8 cellular contexts compared by ENCODE assay signal in genomic region chr20:33993800-33994623, GRCh38. TPM values are rescaled to one million over a fixed set of nuclear protein-coding genes. Genes with fewer than 3 reads are reported as not detected.
DNase-seq lines count a peak whose midpoint lies in the region; ATAC-seq and TF ChIP-seq lines count a peak whose summit lies in the region.

Gene RALY, plus strand, starts transcription at chr20:33993911. Its CDS starts 78,164 bp downstream, at chr20:34072075.

- H3K9me3 ChIP-seq in AG04450 (ENCODE audit: control insufficient read depth, insufficient read depth, low read length) = no peaks in the 10 kb centered on the region; the same call in 1 of the 2 replicates

- POLR2A ChIA-PET in AG04450 (lab: Yijun Ruan, JAX) = interaction anchor here (0.5 to 2.3 kb wide), 22 partner anchors 7 to 182 kb away, joined by 3 to 21 read pairs (median 6); partner anchors contain the start of genes CHMP4B and EIF2S2

- no peaks in the 10 kb centered on the region for H3K27me3 ChIP-seq in AG04450 (ENCODE audit: control insufficient read depth, insufficient read depth, low read length)

- peak within 1 kb of the TSS; percentile 93 for H3K4me3 ChIP-seq in AG04450 (ENCODE audit: low read depth, low read length)

- no peak for TF ChIP-seq CTCF in AG04450 (IDR thresholded peaks at IDR 0.05; ENCODE audit: low read depth, low read length)

- ATAC-seq in GM18870 (IDR thresholded peaks at IDR 0.05; ENCODE audit: unreplicated experiment) (peak; percentile 28), HG03108 (IDR thresholded peaks at IDR 0.05; ENCODE audit: unreplicated experiment) (peak; percentile 37)

- peak within 1 kb of the TSS; percentile 95 for H3K27ac ChIP-seq in AG04450 (ENCODE audit: low read depth, low read length)

- DNase-seq in AG04450 (ENCODE audit: low read depth, low spot score) = no peak
- DNase-seq in NCI-H226 = peak; percentile 83
- peak; percentile 91 for DNase-seq in activated CD4-positive, CD25-positive, alpha-beta regulatory T cell treated with anti-CD3 and anti-CD28 coated beads, Interleukin-2, amount 50 U/mL, for 72 hours
- peak; percentile 86 for DNase-seq in cerebellum (ENCODE audit: low spot score)
- DNase-seq in kidney tubule cell (ENCODE audit: low spot score) = peak; percentile 85
- DNase-seq in stimulated activated CD4-positive, alpha-beta T cell treated with anti-CD3 and anti-CD28 coated beads, Interleukin-1b, Interleukin-23, amount 100 ng/mL, for 24 hours (ENCODE audit: low read depth in 4 of 4, low spot score in 1 of 4) = peak; percentile 35 to 78 (median 59)

- CTCF ChIA-PET in AG04450 (lab: Charles Lee) = interaction anchor here (0.7 to 1.1 kb wide), 2 partner anchors 51 to 131 kb away, joined by 3 to 6 read pairs; no protein-coding TSS in a partner anchor

RNA-seq across cellular contexts. Expression of gene RALY, which starts in this region (rescaled TPM):
- 79.2 and 106 TPM in 2 replicates for polyA plus RNA-seq in AG04450 (2011; rRNA removed)
- 98.3 and 120 TPM in 2 replicates for polyA minus RNA-seq in AG04450 (2011; rRNA and poly(A)+ RNA removed)
- 55.8 TPM for total RNA-seq in cerebellum
